ENCODE assay signal across 8 cellular contexts in genomic region chr11:57457643-57458023, GRCh38. TPM values are rescaled to one million over a fixed set of nuclear protein-coding genes. Genes with fewer than 3 reads are reported as not detected.
DNase-seq lines count a peak whose midpoint lies in the region; ATAC-seq and TF ChIP-seq lines count a peak whose summit lies in the region.

No MANE protein-coding gene starts in this region.

- H3K36me3 Mint-ChIP-seq in T-cell (no peaks in the 10 kb centered on the region), natural killer cell (no peaks in the 10 kb centered on the region)

- TF ChIP-seq CTCF in natural killer cell (IDR thresholded peaks at IDR 0.05) (peak; percentile 41), upper lobe of right lung (IDR thresholded peaks at IDR 0.05) (no peak)

- POLR2A ChIA-PET in T-cell (lab: Charles Lee): interaction anchor here (0.6 kb wide), 7 partner anchors 11 to 604 kb away, joined by 3 to 12 read pairs (median 6); no protein-coding TSS in a partner anchor

- no peak overlapping the region for H3K4me3 ChIP-seq in upper lobe of right lung

- H3K27me3 Mint-ChIP-seq in T-cell (peaks cover 33 to 42% of the 10 kb centered on the region in 2 donors), natural killer cell (ENCODE audit: low read depth in 2 of 2) (peaks cover 26 to 30% of the 10 kb centered on the region in 2 donors)

- CTCF ChIA-PET in T-cell (lab: Charles Lee): interaction anchor here (0.6 to 5.8 kb wide), 47 partner anchors 10 to 257 kb away, joined by 3 to 46 read pairs (median 5); partner anchors contain the start of genes TIMM10 (in 1 of the 2) and UBE2L6 (in 1 of the 2)

- no peak overlapping the region for H3K27ac ChIP-seq in upper lobe of right lung

- H3K4me1 Mint-ChIP-seq in T-cell (peaks cover 23 to 35% (median 31%) of the 10 kb centered on the region in 3 donors), natural killer cell (peaks cover 28 to 43% of the 10 kb centered on the region in 2 donors)

- no peaks in the 10 kb centered on the region for H3K36me3 ChIP-seq in upper lobe of right lung

- peak overlapping the region; percentile 50 to 97 (median 61) for H3K4me3 Mint-ChIP-seq in T-cell
- H3K4me3 Mint-ChIP-seq in natural killer cell: peak overlapping the region; percentile 73

- no peaks in the 10 kb centered on the region for H3K9me3 Mint-ChIP-seq in T-cell
- no peaks in the 10 kb centered on the region for H3K9me3 Mint-ChIP-seq in natural killer cell

- peaks cover 34% of the 10 kb centered on the region for H3K4me1 ChIP-seq in upper lobe of right lung

- H3K9me3 ChIP-seq in upper lobe of right lung: no peaks in the 10 kb centered on the region

- intact Hi-C loops in natural killer cell (cut with micrococcal nuclease) (loop anchor here (1.0 to 2.0 kb wide), 4 partner anchors 23 to 343 kb away; no protein-coding TSS in a partner anchor), upper lobe of right lung (cut with DNase I) (no loop called here)

- H3K27ac Mint-ChIP-seq in T-cell (no peak overlapping the region), natural killer cell (no peak overlapping the region)

- peaks cover 25% of the 10 kb centered on the region for H3K27me3 ChIP-seq in upper lobe of right lung

- ATAC-seq in GM18858 (IDR thresholded peaks at IDR 0.05; ENCODE audit: unreplicated experiment) (peak; percentile 18), HG02610 (IDR thresholded peaks at IDR 0.05; ENCODE audit: unreplicated experiment) (peak; percentile 29), T-cell (replicated peaks in 1 of 4) (peak; percentile 15 to 29 (median 19)), natural killer cell (peak in 2 of 3 donors; percentile 18 to 19), upper lobe of right lung (no peak)

- DNase-seq in T-cell: no peak
- no peak for DNase-seq in natural killer cell
- DNase-seq in NCI-H2107 (lab: John Stamatoyannopoulos, UW): no peak
- DNase-seq in mesenteric fat pad (ENCODE audit: low spot score): no peak
- no peak for DNase-seq in NCI-H2227 (lab: John Stamatoyannopoulos, UW; ENCODE audit: unreplicated experiment)
- no peak for DNase-seq in upper lobe of right lung

RNA-seq across cellular contexts. Expression of gene RTN4RL2, which starts 2.7 kb away (rescaled TPM):
- 1 to 10 TPM in 1 of 5 donors, under 1 TPM in 4; 0.15 to 1.1 (median 0.29) TPM for total RNA-seq in T-cell
- under 1 TPM; 0.38 to 0.61 (median 0.48) TPM for total RNA-seq in natural killer cell
- 2.8 TPM for total RNA-seq in mesenteric fat pad
- 3.2 TPM for total RNA-seq in upper lobe of right lung

RNA-seq across cellular contexts. Expression of gene SLC43A3, which starts 30.7 kb away (rescaled TPM):
- 10 to 100 TPM in 4 of 5 donors, 1 to 10 TPM in 1; 9.9 to 18.1 (median 13.6) TPM for total RNA-seq in T-cell
- total RNA-seq in natural killer cell: 10 to 100 TPM; 17.0 to 22.2 (median 20.7) TPM
- total RNA-seq in mesenteric fat pad: 95.1 TPM
- 117 TPM for total RNA-seq in upper lobe of right lung

RNA-seq across cellular contexts. Expression of gene SLC43A1, which starts 57.9 kb away (rescaled TPM):
- 10 to 100 TPM in 4 of 5 donors, 1 to 10 TPM in 1; 8.8 to 31.6 (median 25.1) TPM for total RNA-seq in T-cell
- total RNA-seq in natural killer cell: 10 to 100 TPM; 11.3 to 20.6 (median 13.9) TPM
- 8.4 TPM for total RNA-seq in mesenteric fat pad
- total RNA-seq in upper lobe of right lung: 12.4 TPM
